In the genomic region with DNA sequence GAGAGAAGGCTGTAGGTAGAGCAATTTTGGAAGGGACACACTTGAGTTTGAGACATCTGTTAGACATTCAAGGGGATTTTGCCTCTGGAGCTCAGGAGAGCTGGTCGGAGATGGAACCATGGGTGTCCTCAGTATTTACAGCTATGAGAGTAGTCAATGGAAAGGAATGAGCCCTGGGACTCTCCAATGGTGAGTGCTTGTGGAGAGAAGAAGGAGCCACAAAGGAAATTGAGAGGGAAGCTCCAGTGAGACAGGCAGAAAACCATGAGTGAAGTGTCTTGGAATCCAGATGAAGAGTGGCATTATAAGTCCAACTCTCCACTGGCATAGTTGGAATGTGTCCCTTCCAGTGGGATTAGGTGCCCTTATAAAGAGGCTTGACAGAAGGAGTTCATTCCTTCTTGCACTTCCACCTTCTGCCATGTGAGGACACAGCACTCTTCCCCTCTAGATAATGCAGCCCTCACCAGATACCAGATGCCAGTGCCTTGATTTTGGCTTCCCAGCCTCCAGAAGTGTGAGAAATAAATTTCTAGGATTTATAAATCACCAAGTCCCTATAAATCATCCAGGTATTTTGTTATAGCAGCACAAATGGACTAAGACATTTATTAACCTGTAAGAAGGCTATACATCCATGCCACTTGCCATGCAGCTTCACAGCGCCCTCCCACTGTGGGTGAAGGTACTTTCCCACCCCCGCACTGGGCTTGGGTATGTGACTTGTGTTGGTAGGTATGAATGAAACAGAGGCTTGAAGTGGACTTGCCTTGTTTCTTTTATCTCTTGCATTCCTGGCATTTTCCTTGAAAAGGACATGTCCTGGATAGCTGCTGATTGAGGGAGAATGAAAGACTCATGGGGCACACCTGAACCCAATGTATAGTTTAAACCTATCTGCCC, we compare ENCODE assay signal across 16 cellular contexts. TPM values are rescaled to one million over a fixed set of nuclear protein-coding genes. Genes with fewer than 3 reads are reported as not detected.
DNase-seq lines count a peak whose midpoint lies in the region; ATAC-seq, FAIRE-seq and TF ChIP-seq lines count a peak whose summit lies in the region.
"Had no signal": no experiment of that assay in that cellular context is flagged by ENCODE, and none has a peak within 500 bp of the region (broad histone marks: within the 10 kb centered on the region; RNA-seq: fewer than 3 reads in every experiment).

No MANE protein-coding gene starts in this region.

- no peaks in the 10 kb centered on the region for H3K36me3 ChIP-seq in GM12878 (ENCODE audit: control insufficient read depth in 2 of 2, insufficient read depth in 2 of 2, low read length in 1 of 2)
- H3K36me3 ChIP-seq in osteoblast (ENCODE audit: insufficient read depth, low read length) = no peaks in the 10 kb centered on the region
- no peaks in the 10 kb centered on the region for H3K36me3 ChIP-seq in ovary
- H3K36me3 ChIP-seq: tibial nerve had no signal

- peaks cover 37% of the 10 kb centered on the region for H3K27me3 Mint-ChIP-seq in activated CD4-positive, alpha-beta T cell treated with anti-CD3 and anti-CD28 coated beads, Interleukin-2, amount 10 ng/mL, durations not matched to agents 7 days and 5 days
- H3K27me3 Mint-ChIP-seq in nephron progenitor cell (ENCODE audit: low read depth, poor library complexity) = peaks cover 10% of the 10 kb centered on the region

- H3K27me3 ChIP-seq in GM12878 (replicated peaks in 1 of 2; ENCODE audit: control insufficient read depth in 2 of 2, insufficient read depth in 2 of 2, low read length in 1 of 2) (no peaks in the 10 kb centered on the region), osteoblast (ENCODE audit: insufficient read depth, low read length) (no peaks in the 10 kb centered on the region), ovary (no peaks in the 10 kb centered on the region)
- H3K27me3 ChIP-seq: tibial nerve had no signal

- H3K9ac ChIP-seq in GM12878 (ENCODE audit: control insufficient read depth, insufficient read depth, low read length) = no peak overlapping the region

- CTCF ChIA-PET in activated CD4-positive, alpha-beta T cell treated with anti-CD3 and anti-CD28 coated beads, Interleukin-2, amount 10 ng/mL, durations not matched to agents 7 days and 5 days (lab: Charles Lee) = interaction anchor here (0.7 kb wide), 1 partner anchor 18 kb away, joined by 3 read pairs; no protein-coding TSS in a partner anchor
- CTCF ChIA-PET in GM12878 (lab: Yijun Ruan, JAX) = interaction anchor here (0.6 to 2.2 kb wide), 5 partner anchors 13 to 547 kb away, joined by 3 to 11 read pairs (median 4); no protein-coding TSS in a partner anchor

- no peaks in the 10 kb centered on the region for H3K9me3 Mint-ChIP-seq in activated CD4-positive, alpha-beta T cell treated with anti-CD3 and anti-CD28 coated beads, Interleukin-2, amount 10 ng/mL, durations not matched to agents 7 days and 5 days
- peaks cover 36% of the 10 kb centered on the region for H3K9me3 Mint-ChIP-seq in nephron progenitor cell

- no peaks in the 10 kb centered on the region for H3K36me3 Mint-ChIP-seq in activated CD4-positive, alpha-beta T cell treated with anti-CD3 and anti-CD28 coated beads, Interleukin-2, amount 10 ng/mL, durations not matched to agents 7 days and 5 days (ENCODE audit: low read depth)
- peaks cover 13% of the 10 kb centered on the region for H3K36me3 Mint-ChIP-seq in nephron progenitor cell (ENCODE audit: low read depth)

- peak; percentile 30 for TF ChIP-seq CTCF in HFF-Myc (IDR thresholded peaks at IDR 0.05; ENCODE audit: low read depth, low read length, missing control alignments)
- TF ChIP-seq CTCF in GM12878 (IDR thresholded peaks at IDR 0.05 in 2 of 3, conservative IDR thresholded peaks at IDR 0.05 in 1 of 3; ENCODE audit: control insufficient read depth in 2 of 3, extremely low read depth in 1 of 3, insufficient read depth in 1 of 3, low read depth in 3 of 3, low read length in 3 of 3) = peak; percentile 1 to 23 (median 18); a peak in 2 of 6 replicates
- TF ChIP-seq CTCF in osteoblast (IDR thresholded peaks at IDR 0.05; ENCODE audit: extremely low read depth, low read depth, low read length) = peak; percentile 26
- no peak for TF ChIP-seq CTCF in nephron progenitor cell (IDR thresholded peaks at IDR 0.05)
- TF ChIP-seq CTCF in ovary (IDR thresholded peaks at IDR 0.05) = no peak

- H3K4me3 ChIP-seq in HFF-Myc (replicated peaks; ENCODE audit: low read depth, low read length) = no peak overlapping the region
- no peak overlapping the region for H3K4me3 ChIP-seq in GM12878
- H3K4me3 ChIP-seq in osteoblast (ENCODE audit: insufficient read depth, low read length) = no peak overlapping the region
- no peak overlapping the region for H3K4me3 ChIP-seq in ovary
- H3K4me3 ChIP-seq: skin epidermis, tibial nerve had no signal

- H3K27ac ChIP-seq in GM12878 (ENCODE audit: control insufficient read depth, insufficient read depth) (no peak overlapping the region), osteoblast (ENCODE audit: low read depth, low read length) (no peak overlapping the region), ovary (no peak overlapping the region)
- H3K27ac ChIP-seq: skin epidermis, tibial nerve had no signal

- H3K4me3 Mint-ChIP-seq in activated CD4-positive, alpha-beta T cell treated with anti-CD3 and anti-CD28 coated beads, Interleukin-2, amount 10 ng/mL, durations not matched to agents 7 days and 5 days = no peak overlapping the region
- no peak overlapping the region for H3K4me3 Mint-ChIP-seq in nephron progenitor cell
- H3K4me3 Mint-ChIP-seq: naive thymus-derived CD8-positive, alpha-beta T cell had no signal

- TF ChIP-seq RAD21 in GM12878 (IDR thresholded peaks at IDR 0.05; ENCODE audit: insufficient read depth, low read depth, low read length) = 0 out of 2 replicates have a peak, but pooled peaks have one; percentile 2

- SMC1A ChIA-PET in GM12878 (lab: Charles Lee; ENCODE audit: uncharacterized antibody, unreplicated experiment) = interaction anchor here (1.1 to 1.3 kb wide), 2 partner anchors 221 to 500 kb away, joined by 3 to 4 read pairs; no protein-coding TSS in a partner anchor

- TF ChIP-seq POLR2A in GM12878 (IDR thresholded peaks at IDR 0.05; ENCODE audit: low read depth, low read length) (no peak), ovary (IDR thresholded peaks at IDR 0.05) (no peak)

- no peak for FAIRE-seq in GM12878 (lab: Jason Lieb, UNC)
- FAIRE-seq in RCC 7860 (lab: Jason Lieb, UNC) = no peak

- H3K4me1 ChIP-seq in GM12878 (ENCODE audit: control insufficient read depth, insufficient read depth, low read length) (no peaks in the 10 kb centered on the region), osteoblast (ENCODE audit: insufficient read depth, low read length) (peaks cover 9% of the 10 kb centered on the region), ovary (ENCODE audit: insufficient read depth) (no peaks in the 10 kb centered on the region)

- no peaks in the 10 kb centered on the region for H4K20me1 ChIP-seq in GM12878 (ENCODE audit: control insufficient read depth, insufficient read depth)
- H4K20me1 ChIP-seq in osteoblast (ENCODE audit: insufficient read depth, low read length) = no peaks in the 10 kb centered on the region

- H2AFZ ChIP-seq in GM12878 (ENCODE audit: control insufficient read depth, low read depth, low read length) (no peak overlapping the region), osteoblast (ENCODE audit: low read length) (no peak overlapping the region)

- intact Hi-C loops in GM12878 (cut with micrococcal nuclease; ENCODE audit: unreplicated experiment) = no loop called here
- intact Hi-C loops in ovary (cut with DNase I) = loop anchor here in 2 of 4 donors (5.0 to 10.0 kb wide), 2 partner anchors 1206 to 1208 kb away; no protein-coding TSS in a partner anchor

- H3K79me2 ChIP-seq in GM12878 (ENCODE audit: control insufficient read depth, insufficient read depth, low read length) = no peaks in the 10 kb centered on the region
- H3K79me2 ChIP-seq in osteoblast (ENCODE audit: insufficient read depth, low read length) = no peaks in the 10 kb centered on the region

- in situ Hi-C loops in GM12878 (cut with MboI) = loop anchor here (10.0 kb wide), 2 partner anchors 798 to 1208 kb away; no protein-coding TSS in a partner anchor

- WGBS in GM12878 (ENCODE audit: insufficient coverage, insufficient replicate concordance, low lambda C conversion rate, missing lambda C conversion rate) = 36% methylated on average over 3 of the region's 3 CpGs
- WGBS in ovary, 3 donors = 90 to 96% (median 91%) methylated on average over 3 of the region's 3 CpGs

- no peak for ATAC-seq in GM12878
- ATAC-seq: naive thymus-derived CD8-positive, alpha-beta T cell had no signal

- H3K27ac Mint-ChIP-seq in activated CD4-positive, alpha-beta T cell treated with anti-CD3 and anti-CD28 coated beads, Interleukin-2, amount 10 ng/mL, durations not matched to agents 7 days and 5 days = no peak overlapping the region
- H3K27ac Mint-ChIP-seq in nephron progenitor cell = no peak overlapping the region
- H3K27ac Mint-ChIP-seq: naive thymus-derived CD8-positive, alpha-beta T cell had no signal

- H3K4me2 ChIP-seq in GM12878 (ENCODE audit: control insufficient read depth, insufficient read depth) (no peak overlapping the region), osteoblast (ENCODE audit: insufficient read depth, low read length) (no peak overlapping the region)

- TF ChIP-seq EP300 in GM12878 (IDR thresholded peaks at IDR 0.05; ENCODE audit: borderline replicate concordance in 1 of 2, control insufficient read depth in 1 of 2, low read depth in 2 of 2, low read length in 2 of 2) (no peak), ovary (IDR thresholded peaks at IDR 0.05) (no peak)

- peaks cover 4% of the 10 kb centered on the region for H3K4me1 Mint-ChIP-seq in activated CD4-positive, alpha-beta T cell treated with anti-CD3 and anti-CD28 coated beads, Interleukin-2, amount 10 ng/mL, durations not matched to agents 7 days and 5 days
- H3K4me1 Mint-ChIP-seq in nephron progenitor cell = peaks cover 14% of the 10 kb centered on the region

- BruUV-seq in GM12878 (replicated peaks; lab: Mats Ljungman, UMichigan) = no TSS peak

- peak; percentile 32 for DNase-seq in activated CD4-positive, alpha-beta T cell treated with anti-CD3 and anti-CD28 coated beads for 48 hours
- no peak for DNase-seq in activated CD4-positive, alpha-beta T cell treated with anti-CD3 and anti-CD28 coated beads, Interleukin-2, amount 10 ng/mL, durations not matched to agents 7 days and 5 days
- no peak for DNase-seq in HFF-Myc (ENCODE audit: extremely low read depth, low read depth)
- DNase-seq in GM12878 (ENCODE audit: low read depth, low spot score) = no peak
- DNase-seq in osteoblast (ENCODE audit: insufficient read length, low spot score, missing footprints) = no peak
- no peak for DNase-seq in RCC 7860 (ENCODE audit: low spot score)
- no peak for DNase-seq in nephron progenitor cell
- DNase-seq in ovary = no peak
- DNase-seq: activated CD4-positive, alpha-beta T cell treated with anti-CD3 and anti-CD28 coated beads, Interleukin-2, amount 50 U/mL, for 1 hour; activated effector memory CD4-positive, alpha-beta T cell treated with Interleukin-2 at 50 U/mL for 16 hours; cerebellar nuclear complex; naive thymus-derived CD8-positive, alpha-beta T cell; NCI-H2029; NK-92 treated with Interleukin-12 subunit alpha and Interleukin-12 subunit beta, amount 100 ng/mL, for 24 hours had no signal

- POLR2A ChIA-PET in activated CD4-positive, alpha-beta T cell treated with anti-CD3 and anti-CD28 coated beads, Interleukin-2, amount 10 ng/mL, durations not matched to agents 7 days and 5 days (lab: Charles Lee) = no interaction called here
- POLR2A ChIA-PET in GM12878 (lab: Charles Lee) = no interaction called here

- RAD21 ChIA-PET in GM12878 (lab: Charles Lee; ENCODE audit: unreplicated experiment) = interaction anchor here (1.2 to 1.9 kb wide), 4 partner anchors 19 to 547 kb away, joined by 3 to 5 read pairs (median 4); no protein-coding TSS in a partner anchor

- H3K9me3 ChIP-seq in GM12878 (replicated peaks; ENCODE audit: control insufficient read depth, insufficient read depth, low read length) (no peaks in the 10 kb centered on the region), osteoblast (ENCODE audit: low read depth, low read length) (no peaks in the 10 kb centered on the region), ovary (no peaks in the 10 kb centered on the region)

RNA-seq across cellular contexts. Expression of gene LLPH, which starts 27.3 kb away (rescaled TPM):
- total RNA-seq in activated CD4-positive, alpha-beta T cell treated with anti-CD3 and anti-CD28 coated beads, Interleukin-2, amount 10 ng/mL, durations not matched to agents 7 days and 5 days = 10 to 100 TPM; 33.3 to 38.6 TPM
- 7.6 and 8.9 TPM in 2 replicates for total RNA-seq in GM12878 (2013; cell fraction: nucleolus; rRNA removed)
- 15.2 and 18.1 TPM in 2 replicates for total RNA-seq in GM12878 (2014; rRNA removed)
- total RNA-seq in GM12878 (2014; rRNA removed; fragmentation: Illumina TruSeq; extraction: Trizol) = 55.7 and 60.6 TPM in 2 replicates
- 26.5 and 29.3 TPM in 2 replicates for total RNA-seq in GM12878 (2021)
- polyA plus RNA-seq in GM12878 (2011; ENCODE audit: low read depth) = 24.3 TPM
- polyA plus RNA-seq in GM12878 (2011; rRNA removed) = 24.7 and 47.0 TPM in 2 replicates
- 4.5 and 4.6 TPM in 2 replicates for polyA plus RNA-seq in GM12878 (2011; cell fraction: cytosol; rRNA removed)
- polyA plus RNA-seq in GM12878 (2011; cell fraction: nucleus; rRNA removed) = 2.8 and 5.9 TPM in 2 replicates
- polyA plus RNA-seq in GM12878 (2012) = 31.6 and 47.3 TPM in 2 replicates
- polyA plus RNA-seq in GM12878 (2014; fragmentation: Illumina TruSeq; extraction: Trizol) = 80.2 and 102 TPM in 2 replicates
- 100 to 1,000 TPM in 1 of 2 experiments, 10 to 100 TPM in 1; 96.1 to 107 TPM for polyA plus RNA-seq in GM12878 (2014; fragmentation: Nextera tagmentation; extraction: Ambion mirVana)
- polyA plus RNA-seq in GM12878 (2014; rRNA removed) = 27.6 and 31.1 TPM in 2 replicates
- 10 to 100 TPM; 82.5 to 83.4 TPM for polyA plus RNA-seq in GM12878 (2016; fragmentation: Nextera tagmentation; extraction: Ambion mirVana)
- polyA minus RNA-seq in GM12878 (2011; rRNA and poly(A)+ RNA removed) = 1.8 and 2.4 TPM in 2 replicates
- 1.4 and 1.9 TPM in 2 replicates for polyA minus RNA-seq in GM12878 (2011; cell fraction: cytosol; rRNA and poly(A)+ RNA removed)
- 2.9 and 4.2 TPM in 2 replicates for polyA minus RNA-seq in GM12878 (2011; cell fraction: nucleus; rRNA and poly(A)+ RNA removed)
- total RNA-seq in osteoblast = 4.7 and 5.1 TPM in 2 replicates
- total RNA-seq in ovary = 10 to 100 TPM in 5 of 7 donors, 1 to 10 TPM in 2; 3.3 to 24.6 (median 21.5) TPM
- polyA plus RNA-seq in ovary = 10 to 100 TPM; 16.6 to 56.0 TPM

Comparison
In these comparisons a context has a peak if more than half of its experiments do, and no peak if none do; other contexts are left out.
1. CTCF ChIP-seq: peak in HFF-Myc (single experiment), GM12878 (3 of 3) and osteoblast (single experiment); none in nephron progenitor cell (single experiment) and ovary (0 of 3).